11 cellular contexts compared by ENCODE assay signal in genomic region chr2:12884713-12885282, GRCh38.
A peak's percentile ranks its signal among the peaks of the same experiment; 100 is the strongest.
DNase-seq lines count a peak whose midpoint lies in the region; ATAC-seq lines count a peak whose summit lies in the region.
"Had no signal": no experiment of that assay in that cellular context is flagged by ENCODE, and none has a peak within 500 bp of the region (broad histone marks: within the 10 kb centered on the region; RNA-seq: fewer than 3 reads in every experiment).

No MANE protein-coding gene starts in this region.

- no peak overlapping the region for H3K27ac Mint-ChIP-seq in activated naive CD4-positive, alpha-beta T cell treated with anti-CD3 and anti-CD28 coated beads, Interleukin-2, amount 50 U/mL, for 72 hours
- H3K27ac Mint-ChIP-seq: activated naive CD8-positive, alpha-beta T cell treated with anti-CD3 and anti-CD28 coated beads, Interleukin-2, amount 10 ng/mL, durations not matched to agents 7 days and 5 days had no signal

- intact Hi-C loops in right cardiac atrium (cut with DNase I): no loop called here

- H3K36me3 ChIP-seq in skeletal muscle tissue (ENCODE audit: control insufficient read depth in 3 of 3, insufficient read depth in 3 of 3, low read length in 3 of 3): no peaks in the 10 kb centered on the region

- 28% methylated on average over 7 of the region's 7 CpGs for WGBS in right cardiac atrium

- no peak overlapping the region for H3K9ac ChIP-seq in skeletal muscle tissue (ENCODE audit: low read depth in 1 of 3, low read length in 3 of 3)

- peak overlapping the region; percentile 86 for H3K27ac ChIP-seq in right cardiac atrium (ENCODE audit: low read length)
- H3K27ac ChIP-seq in skeletal muscle tissue (ENCODE audit: low read depth, low read length): peak overlapping the region; percentile 15
- H3K27ac ChIP-seq: VCaP had no signal

- peak; percentile 83 to 94 for ATAC-seq in right cardiac atrium
- ATAC-seq in HG03139 (IDR thresholded peaks at IDR 0.05; ENCODE audit: unreplicated experiment): no peak
- no peak for ATAC-seq in activated naive CD4-positive, alpha-beta T cell treated with anti-CD3 and anti-CD28 coated beads, Interleukin-2, amount 50 U/mL, for 72 hours
- no peak for ATAC-seq in HG03025 (IDR thresholded peaks at IDR 0.05; ENCODE audit: low FRiP score, unreplicated experiment)

- DNase-seq in HK-2 (ENCODE audit: unreplicated experiment) (peak; percentile 5), amniotic stem cell (lab: John Stamatoyannopoulos, UW) (peak; percentile 19), right cardiac atrium (peak; percentile 49 to 70 (median 66)), cortex of kidney (lab: John Stamatoyannopoulos, UW) (no peak)
- DNase-seq in activated naive CD4-positive, alpha-beta T cell treated with anti-CD3 and anti-CD28 coated beads, Interleukin-2, amount 50 U/mL, for 72 hours (ENCODE audit: low spot score in 2 of 2): no peak
- DNase-seq: activated naive CD8-positive, alpha-beta T cell treated with anti-CD3 and anti-CD28 coated beads, Interleukin-2, amount 10 ng/mL, durations not matched to agents 7 days and 5 days; NCI-H524 had no signal

- H3K9me3 ChIP-seq in right cardiac atrium (ENCODE audit: control insufficient read depth, low read length) (no peaks in the 10 kb centered on the region), skeletal muscle tissue (ENCODE audit: control insufficient read depth in 3 of 3, low read length in 3 of 3) (no peaks in the 10 kb centered on the region)

- H3K27me3 ChIP-seq in right cardiac atrium (ENCODE audit: control insufficient read depth, insufficient read depth): no peaks in the 10 kb centered on the region
- H3K27me3 ChIP-seq in skeletal muscle tissue (ENCODE audit: control insufficient read depth in 3 of 3, insufficient read depth in 3 of 3, low read length in 3 of 3): no peaks in the 10 kb centered on the region

- peaks cover 4% of the 10 kb centered on the region for H3K4me1 ChIP-seq in right cardiac atrium (ENCODE audit: control insufficient read depth, insufficient read depth, low read length)
- H3K4me1 ChIP-seq in skeletal muscle tissue (ENCODE audit: control insufficient read depth in 3 of 3, insufficient read depth in 3 of 3, low read length in 3 of 3): peaks cover 8 to 15% (median 13%) of the 10 kb centered on the region in 3 donors

- no peaks in the 10 kb centered on the region for H3K36me3 Mint-ChIP-seq in activated naive CD4-positive, alpha-beta T cell treated with anti-CD3 and anti-CD28 coated beads, Interleukin-2, amount 50 U/mL, for 72 hours
- H3K36me3 Mint-ChIP-seq: activated naive CD8-positive, alpha-beta T cell treated with anti-CD3 and anti-CD28 coated beads, Interleukin-2, amount 10 ng/mL, durations not matched to agents 7 days and 5 days had no signal

- no peaks in the 10 kb centered on the region for H3K9me3 Mint-ChIP-seq in activated naive CD4-positive, alpha-beta T cell treated with anti-CD3 and anti-CD28 coated beads, Interleukin-2, amount 50 U/mL, for 72 hours
- H3K9me3 Mint-ChIP-seq: activated naive CD8-positive, alpha-beta T cell treated with anti-CD3 and anti-CD28 coated beads, Interleukin-2, amount 10 ng/mL, durations not matched to agents 7 days and 5 days had no signal

- H3K4me3 ChIP-seq in right cardiac atrium (ENCODE audit: low read length) (no peak overlapping the region), skeletal muscle tissue (ENCODE audit: low read length in 3 of 3) (peak overlapping the region in 1 of 3 donors; percentile 5)

Comparison
In these comparisons a context has a peak if more than half of its experiments do, and no peak if none do; other contexts are left out.
1. DNase-seq: peak in HK-2 (single experiment), amniotic stem cell (single experiment) and right cardiac atrium (3 of 3); none in activated naive CD4-positive, alpha-beta T cell treated with anti-CD3 and anti-CD28 coated beads, Interleukin-2, amount 50 U/mL, for 72 hours (0 of 2) and cortex of kidney (single experiment).
2. ATAC-seq: peak in right cardiac atrium (2 of 2); none in HG03139 (single experiment), activated naive CD4-positive, alpha-beta T cell treated with anti-CD3 and anti-CD28 coated beads, Interleukin-2, amount 50 U/mL, for 72 hours (0 of 2) and HG03025 (single experiment).